ENCODE assay signal across 9 cellular contexts in genomic region chr1:109762821-109763645, GRCh38. TPM values are rescaled to one million over a fixed set of nuclear protein-coding genes. Genes with fewer than 3 reads are reported as not detected.
A peak's percentile ranks its signal among the peaks of the same experiment; 100 is the strongest.
DNase-seq lines count a peak whose midpoint lies in the region; ATAC-seq and TF ChIP-seq lines count a peak whose summit lies in the region.
"Had no signal": no experiment of that assay in that cellular context is flagged by ENCODE, and none has a peak within 500 bp of the region (broad histone marks: within the 10 kb centered on the region; RNA-seq: fewer than 3 reads in every experiment).

No MANE protein-coding gene starts in this region.

- 83% methylated on average over 11 of the region's 11 CpGs for WGBS in mammary epithelial cell (ENCODE audit: low coverage, missing lambda C conversion rate)

- H3K27ac ChIP-seq in mammary epithelial cell (ENCODE audit: insufficient read depth, low read depth, low read length) = no peak overlapping the region

- H3K79me2 ChIP-seq in mammary epithelial cell (ENCODE audit: insufficient read depth, low read length) = no peaks in the 10 kb centered on the region

- no peaks in the 10 kb centered on the region for H3K9me3 ChIP-seq in mammary epithelial cell (replicated peaks; ENCODE audit: insufficient read depth, low read length)
- no peaks in the 10 kb centered on the region for H3K9me3 ChIP-seq in mucosa of stomach (ENCODE audit: control insufficient read depth, low read length)

- in situ Hi-C loops in mammary epithelial cell (cut with MboI; ENCODE audit: low sequenced_read_pairs in 2 of 2) (no loop called here), G401 (cut with HindIII; ENCODE audit: low sequenced_read_pairs) (no loop called here)

- H3K4me1 ChIP-seq in mammary epithelial cell (ENCODE audit: insufficient read depth, low read length) = no peaks in the 10 kb centered on the region
- peaks cover 60% of the 10 kb centered on the region for H3K4me1 ChIP-seq in mucosa of stomach (ENCODE audit: control insufficient read depth, insufficient read depth, low read length)

- intact Hi-C loops in mammary epithelial cell (cut with micrococcal nuclease) = no loop called here
- intact Hi-C loops in activated T-helper 1 cell treated with anti-CD3 and anti-CD28 coated beads, Interleukin-12 subunit alpha, Interleukin-12 subunit beta, Interleukin-2, Interleukin-4 antibody, amounts not matched to agents 30 ng/mL and 10 ng/mL and 1 ng/mL, durations not matched to agents 14 hours and 24 hours and 36 hours (cut with micrococcal nuclease) = no loop called here

- no peak overlapping the region for H3K27ac Mint-ChIP-seq in activated T-helper 1 cell treated with anti-CD3 and anti-CD28 coated beads, Interleukin-12 subunit alpha, Interleukin-12 subunit beta, Interleukin-2, Interleukin-4 antibody, amounts not matched to agents 30 ng/mL and 10 ng/mL and 1 ng/mL, durations not matched to agents 14 hours and 24 hours and 36 hours

- DNase-seq in AG10803 (ENCODE audit: low read depth) = peak; percentile 38
- peak; percentile 83 for DNase-seq in NB4 (ENCODE audit: low read depth)
- peak; percentile 21 for DNase-seq in mammary epithelial cell
- DNase-seq in activated T-helper 1 cell treated with anti-CD3 and anti-CD28 coated beads, Interleukin-12 subunit alpha, Interleukin-12 subunit beta, Interleukin-2, Interleukin-4 antibody, amounts not matched to agents 30 ng/mL and 10 ng/mL and 1 ng/mL, durations not matched to agents 14 hours and 24 hours and 36 hours (ENCODE audit: low spot score) = no peak
- no peak for DNase-seq in G401 (ENCODE audit: low spot score)
- no peak for DNase-seq in globus pallidus (ENCODE audit: low spot score)
- DNase-seq: activated gamma-delta T cell had no signal

- H3K4me3 ChIP-seq in AG10803 (ENCODE audit: low read length) = no peak overlapping the region
- H3K4me3 ChIP-seq in NB4 (ENCODE audit: low read depth, low read length) = no peak overlapping the region
- H3K4me3 ChIP-seq in mammary epithelial cell (replicated peaks in 1 of 3; ENCODE audit: insufficient read depth in 1 of 3, low read depth in 2 of 3, low read length in 3 of 3) = no peak overlapping the region
- H3K4me3 ChIP-seq in mucosa of stomach (ENCODE audit: low read length) = peak overlapping the region; percentile 97

- H3K27me3 ChIP-seq in mammary epithelial cell (ENCODE audit: insufficient read depth, low read length) (peaks cover 3% of the 10 kb centered on the region), mucosa of stomach (ENCODE audit: control insufficient read depth, insufficient read depth, low read length) (no peaks in the 10 kb centered on the region)

- no peak for ATAC-seq in GM19452 (IDR thresholded peaks at IDR 0.05; ENCODE audit: unreplicated experiment)

- H3K4me3 Mint-ChIP-seq in activated T-helper 1 cell treated with anti-CD3 and anti-CD28 coated beads, Interleukin-12 subunit alpha, Interleukin-12 subunit beta, Interleukin-2, Interleukin-4 antibody, amounts not matched to agents 30 ng/mL and 10 ng/mL and 1 ng/mL, durations not matched to agents 14 hours and 24 hours and 36 hours = no peak overlapping the region

- H2AFZ ChIP-seq in mammary epithelial cell (ENCODE audit: low read depth, low read length) = no peak overlapping the region

- no peaks in the 10 kb centered on the region for H3K36me3 ChIP-seq in mammary epithelial cell (ENCODE audit: insufficient read depth, low read length)
- peaks cover 8% of the 10 kb centered on the region for H3K36me3 ChIP-seq in mucosa of stomach (ENCODE audit: control insufficient read depth, insufficient read depth, low read length)

- H3K4me2 ChIP-seq in mammary epithelial cell (ENCODE audit: insufficient read depth, low read depth, low read length) = no peak overlapping the region

- TF ChIP-seq POLR2A in NB4 (IDR thresholded peaks at IDR 0.05; ENCODE audit: extremely low read depth, insufficient read length) = no peak

- H3K9me3 Mint-ChIP-seq in activated T-helper 1 cell treated with anti-CD3 and anti-CD28 coated beads, Interleukin-12 subunit alpha, Interleukin-12 subunit beta, Interleukin-2, Interleukin-4 antibody, amounts not matched to agents 30 ng/mL and 10 ng/mL and 1 ng/mL, durations not matched to agents 14 hours and 24 hours and 36 hours = no peaks in the 10 kb centered on the region

- CTCF ChIA-PET in mammary epithelial cell (lab: Charles Lee; ENCODE audit: low non-redundant PET) = no interaction called here

- no TSS peak for BruUV-seq in mammary epithelial cell (replicated peaks; lab: Mats Ljungman, UMichigan)

- no peaks in the 10 kb centered on the region for H3K36me3 Mint-ChIP-seq in activated T-helper 1 cell treated with anti-CD3 and anti-CD28 coated beads, Interleukin-12 subunit alpha, Interleukin-12 subunit beta, Interleukin-2, Interleukin-4 antibody, amounts not matched to agents 30 ng/mL and 10 ng/mL and 1 ng/mL, durations not matched to agents 14 hours and 24 hours and 36 hours (ENCODE audit: low read depth)

- no peaks in the 10 kb centered on the region for H3K4me1 Mint-ChIP-seq in activated T-helper 1 cell treated with anti-CD3 and anti-CD28 coated beads, Interleukin-12 subunit alpha, Interleukin-12 subunit beta, Interleukin-2, Interleukin-4 antibody, amounts not matched to agents 30 ng/mL and 10 ng/mL and 1 ng/mL, durations not matched to agents 14 hours and 24 hours and 36 hours (ENCODE audit: low read depth)

- H4K20me1 ChIP-seq in mammary epithelial cell (ENCODE audit: insufficient read depth, low read length) = no peaks in the 10 kb centered on the region

- TF ChIP-seq CTCF in AG10803 (conservative IDR thresholded peaks at IDR 0.05; ENCODE audit: low read length) (no peak), NB4 (IDR thresholded peaks at IDR 0.05; ENCODE audit: low read depth, low read length) (no peak), mammary epithelial cell (conservative IDR thresholded peaks at IDR 0.05 in 1 of 2, IDR thresholded peaks at IDR 0.05 in 1 of 2; ENCODE audit: extremely low read depth in 1 of 2, insufficient read depth in 1 of 2, low read depth in 1 of 2, low read length in 2 of 2) (no peak)

- H3K9ac ChIP-seq in mammary epithelial cell (ENCODE audit: insufficient read depth, low read length) (no peak overlapping the region), mucosa of stomach (ENCODE audit: low read length) (peak overlapping the region; percentile 99)

- dilution Hi-C loops in mammary epithelial cell (cut with HindIII; ENCODE audit: low sequenced_read_pairs) = no loop called here

- H3K27me3 Mint-ChIP-seq in activated T-helper 1 cell treated with anti-CD3 and anti-CD28 coated beads, Interleukin-12 subunit alpha, Interleukin-12 subunit beta, Interleukin-2, Interleukin-4 antibody, amounts not matched to agents 30 ng/mL and 10 ng/mL and 1 ng/mL, durations not matched to agents 14 hours and 24 hours and 36 hours (ENCODE audit: insufficient read depth) = peaks cover 1% of the 10 kb centered on the region

RNA-seq across cellular contexts. Expression of gene EPS8L3, which starts 0.7 kb away (rescaled TPM):
- not detected for total RNA-seq in mammary epithelial cell
- not detected for polyA plus RNA-seq in mammary epithelial cell
- not detected for polyA minus RNA-seq in mammary epithelial cell
- not detected in 2 replicates for total RNA-seq in activated T-helper 1 cell treated with anti-CD3 and anti-CD28 coated beads, Interleukin-12 subunit alpha, Interleukin-12 subunit beta, Interleukin-2, Interleukin-4 antibody, amounts not matched to agents 30 ng/mL and 10 ng/mL and 1 ng/mL, durations not matched to agents 14 hours and 24 hours and 36 hours
- total RNA-seq in G401 (2014; rRNA removed; shearing (Covaris generic)) = not detected in 2 replicates

RNA-seq across cellular contexts. Expression of gene GSTM3, which starts 22.2 kb away (rescaled TPM):
- total RNA-seq in mammary epithelial cell = 10 to 100 TPM; 17.5 to 20.7 TPM
- polyA plus RNA-seq in mammary epithelial cell = 5.4 TPM
- not detected for polyA minus RNA-seq in mammary epithelial cell
- total RNA-seq in activated T-helper 1 cell treated with anti-CD3 and anti-CD28 coated beads, Interleukin-12 subunit alpha, Interleukin-12 subunit beta, Interleukin-2, Interleukin-4 antibody, amounts not matched to agents 30 ng/mL and 10 ng/mL and 1 ng/mL, durations not matched to agents 14 hours and 24 hours and 36 hours = 10.1 and 11.0 TPM in 2 replicates
- total RNA-seq in G401 (2014; rRNA removed; shearing (Covaris generic)) = 0.51 and 0.55 TPM in 2 replicates

RNA-seq across cellular contexts. Expression of gene GSTM5, which starts 51.0 kb away (rescaled TPM):
- total RNA-seq in mammary epithelial cell = not detected
- polyA plus RNA-seq in mammary epithelial cell = not detected
- not detected for polyA minus RNA-seq in mammary epithelial cell
- 0.08 TPM in 1 of 2 replicates, not detected in the other for total RNA-seq in activated T-helper 1 cell treated with anti-CD3 and anti-CD28 coated beads, Interleukin-12 subunit alpha, Interleukin-12 subunit beta, Interleukin-2, Interleukin-4 antibody, amounts not matched to agents 30 ng/mL and 10 ng/mL and 1 ng/mL, durations not matched to agents 14 hours and 24 hours and 36 hours
- total RNA-seq in G401 (2014; rRNA removed; shearing (Covaris generic)) = 1.4 and 4.7 TPM in 2 replicates

Comparison
In these comparisons a context has a peak if more than half of its experiments do, and no peak if none do; other contexts are left out.
1. DNase-seq: peak in AG10803 (single experiment), NB4 (single experiment) and mammary epithelial cell (single experiment); none in activated T-helper 1 cell treated with anti-CD3 and anti-CD28 coated beads, Interleukin-12 subunit alpha, Interleukin-12 subunit beta, Interleukin-2, Interleukin-4 antibody, amounts not matched to agents 30 ng/mL and 10 ng/mL and 1 ng/mL, durations not matched to agents 14 hours and 24 hours and 36 hours (single experiment), G401 (single experiment) and globus pallidus (single experiment).